ENCODE assay signal across 33 cellular contexts in genomic region chr17:11276486-11276885, GRCh38. TPM values are rescaled to one million over a fixed set of nuclear protein-coding genes. Genes with fewer than 3 reads are reported as not detected.
"Had no signal": no experiment of that assay in that cellular context is flagged by ENCODE, and none has a peak within 500 bp of the region (broad histone marks: within the 10 kb centered on the region; RNA-seq: fewer than 3 reads in every experiment).

No MANE protein-coding gene starts in this region.

- H3K4me1 Mint-ChIP-seq: activated B cell treated with CpG ODN at 0.5 μM for 24 hours; activated CD4-positive, alpha-beta T cell treated with anti-CD3 and anti-CD28 coated beads, Interleukin-2, amount 10 ng/mL, durations not matched to agents 24 days and 14 days; activated naive CD8-positive, alpha-beta T cell treated with anti-CD3 and anti-CD28 coated beads for 36 hours had no signal

- H3K36me3 Mint-ChIP-seq: activated CD4-positive, alpha-beta memory T cell treated with anti-CD3 and anti-CD28 coated beads for 36 hours; activated naive CD8-positive, alpha-beta T cell treated with anti-CD3 and anti-CD28 coated beads for 36 hours had no signal

- H3K4me3 Mint-ChIP-seq: activated B cell treated with CpG ODN at 0.5 μM for 24 hours; activated CD4-positive, alpha-beta memory T cell treated with anti-CD3 and anti-CD28 coated beads for 36 hours; activated CD4-positive, alpha-beta T cell treated with anti-CD3 and anti-CD28 coated beads, Interleukin-2, amount 10 ng/mL, durations not matched to agents 24 days and 14 days; activated CD8-positive, alpha-beta T cell treated with anti-CD3 and anti-CD28 coated beads for 36 hours; activated naive CD4-positive, alpha-beta T cell treated with anti-CD3 and anti-CD28 coated beads for 36 hours; activated naive CD8-positive, alpha-beta T cell treated with anti-CD3 and anti-CD28 coated beads for 36 hours; activated T-cell treated with anti-CD3 and anti-CD28 coated beads, Interleukin-2, amount 50 U/mL, for 24 hours; T-helper 1 cell treated with Interleukin-12 subunit alpha and Interleukin-12 subunit beta and Interleukin-4 antibody, amounts not matched to agents 30 μg/mL and 1 μg/mL, for 36 hours; T-helper 2 cell treated with Interferon-gamma antibody and Interleukin-4, amounts not matched to agents 5 μg/mL and 100 μg/mL, for 36 hours had no signal

- H3K36me3 ChIP-seq: adrenal gland, brain microvascular endothelial cell, breast epithelium had no signal

- H3K4me3 ChIP-seq: adrenal gland, body of pancreas, breast epithelium had no signal

- H3K27me3 ChIP-seq: adrenal gland, body of pancreas, brain microvascular endothelial cell, breast epithelium had no signal

- DNase-seq: activated B cell treated with CpG ODN at 0.5 μM for 24 hours; activated CD4-positive, alpha-beta memory T cell treated with anti-CD3 and anti-CD28 coated beads for 36 hours; activated CD4-positive, alpha-beta T cell treated with anti-CD3 and anti-CD28 coated beads for 4 hours; activated CD4-positive, alpha-beta T cell treated with anti-CD3 and anti-CD28 coated beads, Interleukin-2, amount 10 ng/mL, durations not matched to agents 24 days and 14 days; activated CD4-positive, alpha-beta T cell treated with anti-CD3 and anti-CD28 coated beads, Interleukin-2, amount 50 U/mL, for 1 hour; activated CD4-positive, alpha-beta T cell treated with anti-CD3 and anti-CD28 coated beads, Interleukin-2, amount 50 U/mL, for 4 hours; activated CD4-positive, CD25-positive, alpha-beta regulatory T cell treated with anti-CD3 and anti-CD28 coated beads, Interleukin-2, amount 50 U/mL, for 72 hours; activated CD8-positive, alpha-beta memory T cell treated with anti-CD3 and anti-CD28 coated beads, Interleukin-2, amount 50 U/mL, for 4 hours; activated CD8-positive, alpha-beta T cell treated with anti-CD3 and anti-CD28 coated beads for 36 hours; activated effector memory CD4-positive, alpha-beta T cell treated with Interleukin-2 at 50 U/mL for 16 hours; activated gamma-delta T cell treated with Interleukin-2 at 50 U/mL for 16 hours; activated naive CD4-positive, alpha-beta T cell; activated naive CD4-positive, alpha-beta T cell treated with anti-CD3 and anti-CD28 coated beads for 36 hours; activated naive CD4-positive, alpha-beta T cell treated with anti-CD3 and anti-CD28 coated beads, Interleukin-2, amount 50 U/mL, for 16 hours; activated naive CD8-positive, alpha-beta T cell treated with anti-CD3 and anti-CD28 coated beads for 36 hours; activated T-cell treated with anti-CD3 and anti-CD28 coated beads, Interleukin-2, amount 50 U/mL, for 24 hours; activated T-cell treated with anti-CD3 and anti-CD28 coated beads, Interleukin-2, amount 50 U/mL, for 48 hours; adrenal gland; amniotic stem cell; aorta; body of pancreas; brain microvascular endothelial cell; central memory CD4-positive, alpha-beta T cell; T-helper 1 cell; T-helper 2 cell; T-helper 9 cell had no signal

- H3K27ac Mint-ChIP-seq: activated B cell treated with CpG ODN at 0.5 μM for 24 hours; activated CD4-positive, alpha-beta memory T cell treated with anti-CD3 and anti-CD28 coated beads for 36 hours; activated CD4-positive, alpha-beta T cell treated with anti-CD3 and anti-CD28 coated beads, Interleukin-2, amount 10 ng/mL, durations not matched to agents 24 days and 14 days; activated CD8-positive, alpha-beta T cell treated with anti-CD3 and anti-CD28 coated beads for 36 hours; activated naive CD4-positive, alpha-beta T cell treated with anti-CD3 and anti-CD28 coated beads for 36 hours; activated naive CD4-positive, alpha-beta T cell treated with anti-CD3 and anti-CD28 coated beads, Interleukin-2, amount 50 U/mL, for 72 hours; activated naive CD8-positive, alpha-beta T cell treated with anti-CD3 and anti-CD28 coated beads for 36 hours; activated T-cell treated with anti-CD3 and anti-CD28 coated beads, Interleukin-2, amount 50 U/mL, for 24 hours; activated T-helper 2 cell treated with anti-CD3 and anti-CD28 coated beads, Interferon-gamma antibody, Interleukin-2, Interleukin-4, amounts not matched to agents 10 μg/mL and 5 μg/mL and 100 μg/mL, durations not matched to agents 14 hours and 24 hours and 36 hours; T-helper 1 cell treated with Interleukin-12 subunit alpha and Interleukin-12 subunit beta and Interleukin-4 antibody, amounts not matched to agents 30 μg/mL and 1 μg/mL, for 36 hours; T-helper 2 cell treated with Interferon-gamma antibody and Interleukin-4, amounts not matched to agents 5 μg/mL and 100 μg/mL, for 36 hours had no signal

- H3K27ac ChIP-seq: adrenal gland, body of pancreas, brain microvascular endothelial cell, breast epithelium had no signal

- H3K27me3 Mint-ChIP-seq: activated B cell treated with CpG ODN at 0.5 μM for 24 hours; activated CD4-positive, alpha-beta memory T cell treated with anti-CD3 and anti-CD28 coated beads for 36 hours; activated CD4-positive, alpha-beta T cell treated with anti-CD3 and anti-CD28 coated beads, Interleukin-2, amount 10 ng/mL, durations not matched to agents 24 days and 14 days; activated CD8-positive, alpha-beta T cell treated with anti-CD3 and anti-CD28 coated beads for 36 hours; activated naive CD8-positive, alpha-beta T cell treated with anti-CD3 and anti-CD28 coated beads for 36 hours; activated T-cell treated with anti-CD3 and anti-CD28 coated beads, Interleukin-2, amount 50 U/mL, for 24 hours had no signal

- H3K4me1 ChIP-seq: adrenal gland, body of pancreas, breast epithelium had no signal

- H3K9me3 ChIP-seq: adrenal gland, body of pancreas had no signal

RNA-seq across cellular contexts. Expression of gene SHISA6, which starts 35.5 kb away (rescaled TPM):
- total RNA-seq: activated B cell treated with CpG ODN at 0.5 μM for 24 hours; activated CD4-positive, alpha-beta memory T cell treated with anti-CD3 and anti-CD28 coated beads for 36 hours; activated CD4-positive, alpha-beta T cell treated with anti-CD3 and anti-CD28 coated beads, Interleukin-2, amount 10 ng/mL, durations not matched to agents 24 days and 14 days; activated CD8-positive, alpha-beta memory T cell treated with anti-CD3 and anti-CD28 coated beads for 36 hours; activated CD8-positive, alpha-beta T cell treated with anti-CD3 and anti-CD28 coated beads for 36 hours; activated naive CD4-positive, alpha-beta T cell treated with anti-CD3 and anti-CD28 coated beads for 36 hours; activated naive CD4-positive, alpha-beta T cell treated with anti-CD3 and anti-CD28 coated beads, Interleukin-2, amount 50 U/mL, for 72 hours; activated naive CD8-positive, alpha-beta T cell treated with anti-CD3 and anti-CD28 coated beads for 36 hours; activated T-helper 2 cell treated with anti-CD3 and anti-CD28 coated beads, Interferon-gamma antibody, Interleukin-2, Interleukin-4, amounts not matched to agents 10 μg/mL and 5 μg/mL and 100 μg/mL, durations not matched to agents 14 hours and 24 hours and 36 hours; astrocyte had no signal
